In the genomic region with DNA sequence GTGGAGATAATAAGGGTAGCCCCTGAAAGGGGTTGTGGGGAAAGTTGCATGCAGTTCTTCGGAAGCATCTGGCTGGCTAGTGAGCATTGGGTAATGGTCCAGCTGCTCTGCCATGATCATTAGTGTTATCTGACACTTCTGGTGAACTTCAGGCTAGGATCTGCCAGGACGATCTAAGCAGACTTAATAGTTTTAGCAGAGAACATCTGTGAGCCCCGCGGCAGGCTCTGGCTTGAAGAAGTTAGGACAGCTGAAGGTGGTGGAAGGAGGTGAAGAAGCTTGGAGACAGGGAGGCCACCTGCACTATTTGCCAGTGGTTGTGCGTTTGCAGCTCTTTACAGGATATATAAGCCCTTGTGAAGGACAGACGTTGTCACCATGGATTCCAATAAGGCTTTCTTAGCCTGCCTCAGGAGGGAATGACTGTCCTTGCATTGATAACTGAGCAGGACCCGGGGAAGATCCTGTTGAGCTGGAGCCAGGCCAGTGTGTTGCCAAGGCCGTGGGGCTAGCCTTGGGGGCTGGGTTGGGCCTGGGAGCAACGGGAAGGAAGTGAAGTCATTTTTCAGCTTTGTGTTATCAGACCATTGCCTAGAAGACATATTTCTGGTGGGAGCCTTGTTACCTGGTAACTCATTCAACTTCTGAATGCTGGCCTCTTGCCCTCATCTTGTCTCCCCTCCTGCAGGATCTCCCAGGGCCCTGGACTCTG, we compare ENCODE assay signal across 1 cellular context.
A peak's percentile ranks its signal among the peaks of the same experiment; 100 is the strongest.
TF ChIP-seq lines count a peak whose summit lies in the region.

No MANE protein-coding gene starts in this region.

TF ChIP-seq in K562, 482 proteins besides CTCF, POLR2A, EP300 and RAD21 (continued from another document and continues in another):
- TF ChIP-seq TAF9B (IDR thresholded peaks at IDR 0.05; ENCODE audit: partially characterized antibody): no peak
- TF ChIP-seq JUND (IDR thresholded peaks at IDR 0.05; ENCODE audit: borderline replicate concordance, low read depth, low read length): peak; percentile 64
- TF ChIP-seq JUND (tag; IDR thresholded peaks at IDR 0.05; ENCODE audit: borderline replicate concordance, low read depth, low read length): no peak; the same call in 2 of the 3 replicates
- TF ChIP-seq CREM (IDR thresholded peaks at IDR 0.05; ENCODE audit: low read depth): peak; percentile 53; the same call in 1 of the 2 replicates
- TF ChIP-seq ZNF184 (CRISPR knock-in tag; IDR thresholded peaks at IDR 0.05): no peak
- TF ChIP-seq, protein P1, sequence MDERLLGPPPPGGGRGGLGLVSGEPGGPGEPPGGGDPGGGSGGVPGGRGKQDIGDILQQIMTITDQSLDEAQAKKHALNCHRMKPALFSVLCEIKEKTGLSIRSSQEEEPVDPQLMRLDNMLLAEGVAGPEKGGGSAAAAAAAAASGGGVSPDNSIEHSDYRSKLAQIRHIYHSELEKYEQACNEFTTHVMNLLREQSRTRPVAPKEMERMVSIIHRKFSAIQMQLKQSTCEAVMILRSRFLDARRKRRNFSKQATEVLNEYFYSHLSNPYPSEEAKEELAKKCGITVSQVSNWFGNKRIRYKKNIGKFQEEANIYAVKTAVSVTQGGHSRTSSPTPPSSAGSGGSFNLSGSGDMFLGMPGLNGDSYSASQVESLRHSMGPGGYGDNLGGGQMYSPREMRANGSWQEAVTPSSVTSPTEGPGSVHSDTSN (CRISPR knock-in tag; IDR thresholded peaks at IDR 0.05; ENCODE audit: low read depth): no peak
- TF ChIP-seq, protein P1 (tag; conservative IDR thresholded peaks at IDR 0.05; ENCODE audit: low read depth): peak; percentile 18; the same call in 1 of the 2 replicates
- no peak for TF ChIP-seq ZNF253 (CRISPR knock-in tag; conservative IDR thresholded peaks at IDR 0.05)
- TF ChIP-seq NFIC (IDR thresholded peaks at IDR 0.05): peak; percentile 62
- TF ChIP-seq ZNF175 (CRISPR knock-in tag; IDR thresholded peaks at IDR 0.05; ENCODE audit: low read depth): peak; percentile 36; the same call in 1 of the 2 replicates
- no peak for TF ChIP-seq BRCA1 (IDR thresholded peaks at IDR 0.05)
- TF ChIP-seq BRCA1 (CRISPR knock-in tag; IDR thresholded peaks at IDR 0.05): no peak
- peak; percentile 68 for TF ChIP-seq GABPA (tag; conservative IDR thresholded peaks at IDR 0.05; ENCODE audit: low read depth)
- TF ChIP-seq STAT5A (IDR thresholded peaks at IDR 0.05; ENCODE audit: borderline replicate concordance, low read length): 0 out of 2 replicates have a peak, but pooled peaks have one; percentile 40
- TF ChIP-seq, protein P2, sequence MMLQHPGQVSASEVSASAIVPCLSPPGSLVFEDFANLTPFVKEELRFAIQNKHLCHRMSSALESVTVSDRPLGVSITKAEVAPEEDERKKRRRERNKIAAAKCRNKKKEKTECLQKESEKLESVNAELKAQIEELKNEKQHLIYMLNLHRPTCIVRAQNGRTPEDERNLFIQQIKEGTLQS (IDR thresholded peaks at IDR 0.05): peak; percentile 15; the same call in 1 of the 2 replicates
- TF ChIP-seq, protein P2 (CRISPR knock-in tag; conservative IDR thresholded peaks at IDR 0.05): no peak
- no peak for TF ChIP-seq KDM2B (CRISPR knock-in tag; IDR thresholded peaks at IDR 0.05)
- TF ChIP-seq, protein P3, sequence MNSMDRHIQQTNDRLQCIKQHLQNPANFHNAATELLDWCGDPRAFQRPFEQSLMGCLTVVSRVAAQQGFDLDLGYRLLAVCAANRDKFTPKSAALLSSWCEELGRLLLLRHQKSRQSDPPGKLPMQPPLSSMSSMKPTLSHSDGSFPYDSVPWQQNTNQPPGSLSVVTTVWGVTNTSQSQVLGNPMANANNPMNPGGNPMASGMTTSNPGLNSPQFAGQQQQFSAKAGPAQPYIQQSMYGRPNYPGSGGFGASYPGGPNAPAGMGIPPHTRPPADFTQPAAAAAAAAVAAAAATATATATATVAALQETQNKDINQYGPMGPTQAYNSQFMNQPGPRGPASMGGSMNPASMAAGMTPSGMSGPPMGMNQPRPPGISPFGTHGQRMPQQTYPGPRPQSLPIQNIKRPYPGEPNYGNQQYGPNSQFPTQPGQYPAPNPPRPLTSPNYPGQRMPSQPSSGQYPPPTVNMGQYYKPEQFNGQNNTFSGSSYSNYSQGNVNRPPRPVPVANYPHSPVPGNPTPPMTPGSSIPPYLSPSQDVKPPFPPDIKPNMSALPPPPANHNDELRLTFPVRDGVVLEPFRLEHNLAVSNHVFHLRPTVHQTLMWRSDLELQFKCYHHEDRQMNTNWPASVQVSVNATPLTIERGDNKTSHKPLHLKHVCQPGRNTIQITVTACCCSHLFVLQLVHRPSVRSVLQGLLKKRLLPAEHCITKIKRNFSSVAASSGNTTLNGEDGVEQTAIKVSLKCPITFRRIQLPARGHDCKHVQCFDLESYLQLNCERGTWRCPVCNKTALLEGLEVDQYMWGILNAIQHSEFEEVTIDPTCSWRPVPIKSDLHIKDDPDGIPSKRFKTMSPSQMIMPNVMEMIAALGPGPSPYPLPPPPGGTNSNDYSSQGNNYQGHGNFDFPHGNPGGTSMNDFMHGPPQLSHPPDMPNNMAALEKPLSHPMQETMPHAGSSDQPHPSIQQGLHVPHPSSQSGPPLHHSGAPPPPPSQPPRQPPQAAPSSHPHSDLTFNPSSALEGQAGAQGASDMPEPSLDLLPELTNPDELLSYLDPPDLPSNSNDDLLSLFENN (IDR thresholded peaks at IDR 0.05; ENCODE audit: low read depth in 2 of 2, low read length in 2 of 2): no peak
- no peak for TF ChIP-seq BRD4 (IDR thresholded peaks at IDR 0.05)
- TF ChIP-seq COPS2 (conservative IDR thresholded peaks at IDR 0.05): no peak
- TF ChIP-seq ZNF77 (CRISPR knock-in tag; IDR thresholded peaks at IDR 0.05): no peak
- TF ChIP-seq CEBPG (CRISPR knock-in tag; IDR thresholded peaks at IDR 0.05): peak; percentile 8; the same call in 1 of the 2 replicates
- TF ChIP-seq CEBPG (tag; conservative IDR thresholded peaks at IDR 0.05 in 1 of 2, IDR thresholded peaks at IDR 0.05 in 1 of 2): no peak
- no peak for TF ChIP-seq SMARCC2 (IDR thresholded peaks at IDR 0.05; ENCODE audit: low read depth)
- TF ChIP-seq, protein P4, sequence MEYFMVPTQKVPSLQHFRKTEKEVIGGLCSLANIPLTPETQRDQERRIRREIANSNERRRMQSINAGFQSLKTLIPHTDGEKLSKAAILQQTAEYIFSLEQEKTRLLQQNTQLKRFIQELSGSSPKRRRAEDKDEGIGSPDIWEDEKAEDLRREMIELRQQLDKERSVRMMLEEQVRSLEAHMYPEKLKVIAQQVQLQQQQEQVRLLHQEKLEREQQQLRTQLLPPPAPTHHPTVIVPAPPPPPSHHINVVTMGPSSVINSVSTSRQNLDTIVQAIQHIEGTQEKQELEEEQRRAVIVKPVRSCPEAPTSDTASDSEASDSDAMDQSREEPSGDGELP (CRISPR knock-in tag; IDR thresholded peaks at IDR 0.05; ENCODE audit: borderline replicate concordance): peak; percentile 53
- no peak for TF ChIP-seq RBFOX2 (IDR thresholded peaks at IDR 0.05; ENCODE audit: low read depth, low read length)
- TF ChIP-seq ZNF140 (CRISPR knock-in tag; IDR thresholded peaks at IDR 0.05): no peak
- TF ChIP-seq CXXC5 (CRISPR knock-in tag; IDR thresholded peaks at IDR 0.05): no peak
- TF ChIP-seq, protein P5, sequence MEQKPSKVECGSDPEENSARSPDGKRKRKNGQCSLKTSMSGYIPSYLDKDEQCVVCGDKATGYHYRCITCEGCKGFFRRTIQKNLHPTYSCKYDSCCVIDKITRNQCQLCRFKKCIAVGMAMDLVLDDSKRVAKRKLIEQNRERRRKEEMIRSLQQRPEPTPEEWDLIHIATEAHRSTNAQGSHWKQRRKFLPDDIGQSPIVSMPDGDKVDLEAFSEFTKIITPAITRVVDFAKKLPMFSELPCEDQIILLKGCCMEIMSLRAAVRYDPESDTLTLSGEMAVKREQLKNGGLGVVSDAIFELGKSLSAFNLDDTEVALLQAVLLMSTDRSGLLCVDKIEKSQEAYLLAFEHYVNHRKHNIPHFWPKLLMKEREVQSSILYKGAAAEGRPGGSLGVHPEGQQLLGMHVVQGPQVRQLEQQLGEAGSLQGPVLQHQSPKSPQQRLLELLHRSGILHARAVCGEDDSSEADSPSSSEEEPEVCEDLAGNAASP (IDR thresholded peaks at IDR 0.05): no peak
- TF ChIP-seq, protein P6, sequence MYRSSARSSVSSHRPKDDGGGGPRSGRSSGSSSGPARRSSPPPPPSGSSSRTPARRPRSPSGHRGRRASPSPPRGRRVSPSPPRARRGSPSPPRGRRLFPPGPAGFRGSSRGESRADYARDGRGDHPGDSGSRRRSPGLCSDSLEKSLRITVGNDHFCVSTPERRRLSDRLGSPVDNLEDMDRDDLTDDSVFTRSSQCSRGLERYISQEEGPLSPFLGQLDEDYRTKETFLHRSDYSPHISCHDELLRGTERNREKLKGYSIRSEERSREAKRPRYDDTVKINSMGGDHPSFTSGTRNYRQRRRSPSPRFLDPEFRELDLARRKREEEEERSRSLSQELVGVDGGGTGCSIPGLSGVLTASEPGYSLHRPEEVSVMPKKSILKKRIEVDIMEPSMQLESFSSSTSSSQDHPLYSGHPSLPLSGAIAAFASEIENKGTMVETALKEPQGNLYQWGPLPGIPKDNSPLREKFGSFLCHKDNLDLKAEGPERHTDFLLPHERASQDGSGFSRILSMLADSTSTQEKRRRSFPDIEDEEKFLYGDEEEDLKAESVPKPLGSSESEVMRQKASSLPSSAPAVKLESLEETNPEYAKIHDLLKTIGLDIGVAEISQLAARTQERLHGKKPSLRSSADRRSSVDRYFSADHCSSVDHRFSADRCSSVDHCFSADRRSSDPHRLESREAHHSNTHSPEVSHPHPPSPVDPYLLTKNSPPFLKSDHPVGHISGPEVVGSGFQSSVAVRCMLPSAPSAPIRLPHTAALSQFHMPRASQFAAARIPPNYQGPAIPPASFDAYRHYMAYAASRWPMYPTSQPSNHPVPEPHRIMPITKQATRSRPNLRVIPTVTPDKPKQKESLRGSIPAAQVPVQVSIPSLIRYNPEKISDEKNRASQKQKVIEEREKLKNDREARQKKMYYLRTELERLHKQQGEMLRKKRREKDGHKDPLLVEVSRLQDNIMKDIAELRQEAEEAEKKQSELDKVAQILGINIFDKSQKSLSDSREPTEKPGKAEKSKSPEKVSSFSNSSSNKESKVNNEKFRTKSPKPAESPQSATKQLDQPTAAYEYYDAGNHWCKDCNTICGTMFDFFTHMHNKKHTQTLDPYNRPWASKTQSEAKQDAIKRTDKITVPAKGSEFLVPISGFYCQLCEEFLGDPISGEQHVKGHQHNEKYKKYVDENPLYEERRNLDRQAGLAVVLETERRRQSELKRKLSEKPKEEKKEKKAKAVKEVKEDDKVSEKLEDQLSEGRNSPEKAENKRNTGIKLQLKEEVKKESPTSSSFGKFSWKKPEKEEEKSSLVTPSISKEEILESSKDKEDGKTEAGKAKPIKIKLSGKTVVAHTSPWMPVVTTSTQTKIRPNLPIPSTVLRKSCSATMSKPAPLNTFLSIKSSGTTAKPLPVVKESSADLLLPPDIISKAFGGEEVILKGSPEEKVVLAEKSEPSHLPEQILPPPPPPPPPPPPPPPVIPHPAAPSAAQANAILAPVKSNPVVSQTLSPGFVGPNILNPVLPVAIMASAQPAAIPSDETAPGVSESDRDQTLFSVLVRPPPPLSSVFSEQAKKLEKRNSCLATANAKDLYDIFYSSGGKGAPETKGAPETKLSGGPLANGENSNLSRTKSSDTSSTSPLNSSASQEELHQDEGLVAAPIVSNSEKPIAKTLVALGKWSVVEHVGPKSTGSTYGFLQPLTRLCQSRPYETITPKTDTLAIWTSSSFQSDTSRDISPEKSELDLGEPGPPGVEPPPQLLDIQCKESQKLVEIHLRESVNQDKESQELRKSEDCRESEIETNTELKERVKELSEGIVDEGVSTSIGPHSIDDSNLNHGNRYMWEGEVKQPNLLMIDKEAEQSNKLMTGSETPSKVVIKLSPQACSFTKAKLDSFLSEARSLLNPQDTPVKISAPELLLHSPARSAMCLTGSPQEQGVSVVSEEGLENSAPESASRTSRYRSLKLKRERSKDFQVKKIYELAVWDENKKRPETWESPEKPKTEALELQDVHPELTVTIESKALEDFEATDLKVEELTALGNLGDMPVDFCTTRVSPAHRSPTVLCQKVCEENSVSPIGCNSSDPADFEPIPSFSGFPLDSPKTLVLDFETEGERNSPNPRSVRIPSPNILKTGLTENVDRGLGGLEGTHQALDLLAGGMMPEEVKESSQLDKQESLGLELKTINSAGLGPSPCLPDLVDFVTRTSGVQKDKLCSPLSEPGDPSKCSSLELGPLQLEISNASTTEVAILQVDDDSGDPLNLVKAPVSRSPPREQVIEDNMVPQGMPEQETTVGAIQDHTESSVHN (IDR thresholded peaks at IDR 0.05; ENCODE audit: borderline replicate concordance in 1 of 2, low read depth in 1 of 2): no peak
- TF ChIP-seq POLR3G (IDR thresholded peaks at IDR 0.05; ENCODE audit: extremely low read depth, insufficient read length, insufficient replicate concordance): no peak
- no peak for TF ChIP-seq HMG20A (CRISPR knock-in tag; conservative IDR thresholded peaks at IDR 0.05)
- TF ChIP-seq ELF2 (CRISPR knock-in tag; IDR thresholded peaks at IDR 0.05): no peak
- TF ChIP-seq TEAD4 (IDR thresholded peaks at IDR 0.05; ENCODE audit: low read length): peak; percentile 73
- no peak for TF ChIP-seq TEAD4 (CRISPR knock-in tag; IDR thresholded peaks at IDR 0.05; ENCODE audit: borderline replicate concordance)
- TF ChIP-seq, protein P7, sequence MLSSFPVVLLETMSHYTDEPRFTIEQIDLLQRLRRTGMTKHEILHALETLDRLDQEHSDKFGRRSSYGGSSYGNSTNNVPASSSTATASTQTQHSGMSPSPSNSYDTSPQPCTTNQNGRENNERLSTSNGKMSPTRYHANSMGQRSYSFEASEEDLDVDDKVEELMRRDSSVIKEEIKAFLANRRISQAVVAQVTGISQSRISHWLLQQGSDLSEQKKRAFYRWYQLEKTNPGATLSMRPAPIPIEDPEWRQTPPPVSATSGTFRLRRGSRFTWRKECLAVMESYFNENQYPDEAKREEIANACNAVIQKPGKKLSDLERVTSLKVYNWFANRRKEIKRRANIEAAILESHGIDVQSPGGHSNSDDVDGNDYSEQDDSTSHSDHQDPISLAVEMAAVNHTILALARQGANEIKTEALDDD (IDR thresholded peaks at IDR 0.05): peak; percentile 42
- no peak for TF ChIP-seq CBX1 (IDR thresholded peaks at IDR 0.05; ENCODE audit: low read depth)
- TF ChIP-seq, protein P8, sequence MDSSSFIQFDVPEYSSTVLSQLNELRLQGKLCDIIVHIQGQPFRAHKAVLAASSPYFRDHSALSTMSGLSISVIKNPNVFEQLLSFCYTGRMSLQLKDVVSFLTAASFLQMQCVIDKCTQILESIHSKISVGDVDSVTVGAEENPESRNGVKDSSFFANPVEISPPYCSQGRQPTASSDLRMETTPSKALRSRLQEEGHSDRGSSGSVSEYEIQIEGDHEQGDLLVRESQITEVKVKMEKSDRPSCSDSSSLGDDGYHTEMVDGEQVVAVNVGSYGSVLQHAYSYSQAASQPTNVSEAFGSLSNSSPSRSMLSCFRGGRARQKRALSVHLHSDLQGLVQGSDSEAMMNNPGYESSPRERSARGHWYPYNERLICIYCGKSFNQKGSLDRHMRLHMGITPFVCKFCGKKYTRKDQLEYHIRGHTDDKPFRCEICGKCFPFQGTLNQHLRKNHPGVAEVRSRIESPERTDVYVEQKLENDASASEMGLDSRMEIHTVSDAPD (CRISPR knock-in tag; IDR thresholded peaks at IDR 0.05): no peak
- TF ChIP-seq MAFF (IDR thresholded peaks at IDR 0.05; ENCODE audit: low read length): no peak
